In genomic region chr1:36665478-36666080, GRCh38 we compare ENCODE assay signal across 29 cellular contexts.
DNase-seq lines count a peak whose midpoint lies in the region; ATAC-seq, FAIRE-seq and TF ChIP-seq lines count a peak whose summit lies in the region.
"Had no signal": no experiment of that assay in that cellular context is flagged by ENCODE, and none has a peak within 500 bp of the region (broad histone marks: within the 10 kb centered on the region; RNA-seq: fewer than 3 reads in every experiment).

No MANE protein-coding gene starts in this region.

- no peaks in the 10 kb centered on the region for H3K9me3 Mint-ChIP-seq in natural killer cell treated with Interleukin-12 subunit alpha and Interleukin-12 subunit beta and Interleukin-15 and Interleukin-18, amount 100 ng/mL, for 72 hours
- H3K9me3 Mint-ChIP-seq in natural killer cell = no peaks in the 10 kb centered on the region
- H3K9me3 Mint-ChIP-seq: CD14-positive monocyte, GM23338 had no signal

- no peaks in the 10 kb centered on the region for H3K79me2 ChIP-seq in GM12878 (ENCODE audit: control insufficient read depth, insufficient read depth, low read length)

- H3K4me1 Mint-ChIP-seq in natural killer cell treated with Interleukin-12 subunit alpha and Interleukin-12 subunit beta and Interleukin-15 and Interleukin-18, amount 100 ng/mL, for 72 hours (ENCODE audit: low read depth in 2 of 2) = peaks cover 0 to 3% of the 10 kb centered on the region in 2 donors
- peaks cover 0 to 5% of the 10 kb centered on the region in 2 donors for H3K4me1 Mint-ChIP-seq in natural killer cell
- H3K4me1 Mint-ChIP-seq: CD14-positive monocyte, GM23338 had no signal

- no peak overlapping the region for H2AFZ ChIP-seq in GM12878 (ENCODE audit: control insufficient read depth, low read depth, low read length)
- H2AFZ ChIP-seq: GM23338 had no signal

- peak; percentile 10 to 24 for ATAC-seq in natural killer cell treated with Interleukin-12 subunit alpha and Interleukin-12 subunit beta and Interleukin-15 and Interleukin-18, amount 100 ng/mL, for 72 hours
- ATAC-seq in natural killer cell (no peak), GM12878 (peak; percentile 92), GM21737 (IDR thresholded peaks at IDR 0.05; ENCODE audit: unreplicated experiment) (no peak), HG03460 (IDR thresholded peaks at IDR 0.05; ENCODE audit: unreplicated experiment) (no peak)
- ATAC-seq: A549, GM23338, PC-3 had no signal

- no peak for DNase-seq in natural killer cell treated with Interleukin-12 subunit alpha and Interleukin-12 subunit beta and Interleukin-15 and Interleukin-18, amount 100 ng/mL, for 72 hours (ENCODE audit: low spot score)
- DNase-seq in natural killer cell (no peak), MV-4-11 (lab: John Stamatoyannopoulos, UW) (peak; percentile 82), GM12878 (ENCODE audit: low read depth, low spot score) (no peak), transverse colon (peak; percentile 27), small intestine (no peak)
- DNase-seq: EL; HCEC 1CT; Kasumi-1; MG63; NCI-H1105 treated with DMSO at 0.1 percent for 48 hours; NCI-H2029 treated with DMSO at 0.1 percent for 48 hours; NCI-H226; NCI-H510A treated with DMSO at 0.1 percent for 48 hours; NCI-H748 treated with DMSO at 0.1 percent for 48 hours; NK-92 treated with Interleukin-12 subunit alpha and Interleukin-12 subunit beta, amount 100 ng/mL, for 24 hours; PC-3; SHP77 treated with DMSO at 0.1 percent for 48 hours; SW 1271 had no signal

- POLR2A ChIA-PET in GM12878 (lab: Charles Lee) = no interaction called here

- RAD21 ChIA-PET in GM12878 (lab: Charles Lee; ENCODE audit: unreplicated experiment) = no interaction called here

- H3K4me3 ChIP-seq in GM12878 (no peak overlapping the region), transverse colon (no peak overlapping the region), small intestine (ENCODE audit: low read depth in 1 of 2, low read length in 2 of 2) (no peak overlapping the region)
- H3K4me3 ChIP-seq: A549, GM23338, MG63, SK-N-MC had no signal

- peaks cover 24 to 51% of the 10 kb centered on the region in 2 donors for H3K27me3 Mint-ChIP-seq in natural killer cell treated with Interleukin-12 subunit alpha and Interleukin-12 subunit beta and Interleukin-15 and Interleukin-18, amount 100 ng/mL, for 72 hours
- H3K27me3 Mint-ChIP-seq in natural killer cell (ENCODE audit: low read depth in 2 of 2) = peaks cover 17 to 22% of the 10 kb centered on the region in 2 donors

- in situ Hi-C loops in GM12878 (cut with MboI) (no loop called here), transverse colon (cut with MboI; ENCODE audit: low pct_ligation_motif_present in 1 of 4, low pct_unique_long_range_greater_than_20kb in 1 of 4, low sequenced_read_pairs in 3 of 4) (no loop called here)

- no peak overlapping the region for H3K27ac Mint-ChIP-seq in natural killer cell treated with Interleukin-12 subunit alpha and Interleukin-12 subunit beta and Interleukin-15 and Interleukin-18, amount 100 ng/mL, for 72 hours
- no peak overlapping the region for H3K27ac Mint-ChIP-seq in natural killer cell
- H3K27ac Mint-ChIP-seq: B cell, CD14-positive monocyte, GM23338 had no signal

- no peak overlapping the region for H3K4me2 ChIP-seq in GM12878 (ENCODE audit: control insufficient read depth, insufficient read depth)
- H3K4me2 ChIP-seq: A549, GM23338 had no signal

- BruUV-seq in GM12878 (replicated peaks; lab: Mats Ljungman, UMichigan) = no TSS peak

- no peak for TF ChIP-seq RAD21 in GM12878 (IDR thresholded peaks at IDR 0.05; ENCODE audit: insufficient read depth, low read depth, low read length)

- no peaks in the 10 kb centered on the region for H4K20me1 ChIP-seq in GM12878 (ENCODE audit: control insufficient read depth, insufficient read depth)

- no peak for TF ChIP-seq EP300 in GM12878 (IDR thresholded peaks at IDR 0.05; ENCODE audit: borderline replicate concordance in 1 of 2, control insufficient read depth in 1 of 2, low read depth in 2 of 2, low read length in 2 of 2)
- no peak for TF ChIP-seq EP300 in transverse colon (IDR thresholded peaks at IDR 0.05; ENCODE audit: low read depth)

- H3K36me3 ChIP-seq in GM12878 (ENCODE audit: control insufficient read depth in 2 of 2, insufficient read depth in 2 of 2, low read length in 1 of 2) (no peaks in the 10 kb centered on the region), transverse colon (no peaks in the 10 kb centered on the region), small intestine (ENCODE audit: control insufficient read depth in 2 of 2, insufficient read depth in 2 of 2, low read length in 2 of 2) (no peaks in the 10 kb centered on the region)
- H3K36me3 ChIP-seq: MG63 had no signal

- CTCF ChIA-PET in GM12878 (lab: Yijun Ruan, JAX) = interaction anchor here (1.8 kb wide), 1 partner anchor 14 kb away, joined by 7 read pairs; no protein-coding TSS in a partner anchor

- H3K27me3 ChIP-seq in GM12878 (replicated peaks in 1 of 2; ENCODE audit: control insufficient read depth in 2 of 2, insufficient read depth in 2 of 2, low read length in 1 of 2) (peaks cover 0 to 11% of the 10 kb centered on the region in 2 experiments), transverse colon (peaks cover 5% of the 10 kb centered on the region), small intestine (ENCODE audit: control insufficient read depth in 2 of 2, insufficient read depth in 2 of 2, low read length in 2 of 2) (peaks cover 0 to 2% of the 10 kb centered on the region in 2 donors)

- TF ChIP-seq CTCF in natural killer cell (IDR thresholded peaks at IDR 0.05) = no peak
- no peak for TF ChIP-seq CTCF in GM12878 (IDR thresholded peaks at IDR 0.05 in 2 of 3, conservative IDR thresholded peaks at IDR 0.05 in 1 of 3; ENCODE audit: control insufficient read depth in 2 of 3, extremely low read depth in 1 of 3, insufficient read depth in 1 of 3, low read depth in 3 of 3, low read length in 3 of 3)
- no peak for TF ChIP-seq CTCF in transverse colon (IDR thresholded peaks at IDR 0.05)

- TF ChIP-seq POLR2A in GM12878 (IDR thresholded peaks at IDR 0.05; ENCODE audit: low read depth, low read length) (no peak), transverse colon (IDR thresholded peaks at IDR 0.05) (no peak)

- H3K9me3 ChIP-seq in GM12878 (replicated peaks; ENCODE audit: control insufficient read depth, insufficient read depth, low read length) (no peaks in the 10 kb centered on the region), transverse colon (no peaks in the 10 kb centered on the region), small intestine (ENCODE audit: control insufficient read depth, low read depth) (no peaks in the 10 kb centered on the region)
- H3K9me3 ChIP-seq: A549, MG63 had no signal

- intact Hi-C loops in natural killer cell (cut with micrococcal nuclease) (no loop called here), GM12878 (cut with micrococcal nuclease; ENCODE audit: unreplicated experiment) (no loop called here), transverse colon (cut with DNase I; ENCODE audit: low total_unique reads) (no loop called here)

- no peaks in the 10 kb centered on the region for H3K4me1 ChIP-seq in GM12878 (ENCODE audit: control insufficient read depth, insufficient read depth, low read length)
- no peaks in the 10 kb centered on the region for H3K4me1 ChIP-seq in transverse colon
- no peaks in the 10 kb centered on the region for H3K4me1 ChIP-seq in small intestine (ENCODE audit: control insufficient read depth in 2 of 2, insufficient read depth in 1 of 2, low read depth in 1 of 2, low read length in 1 of 2)
- H3K4me1 ChIP-seq: A549 had no signal

- WGBS in GM12878 (ENCODE audit: insufficient coverage, insufficient replicate concordance, low lambda C conversion rate, missing lambda C conversion rate) = 11% methylated on average over 9 of the region's 9 CpGs
- 71% methylated on average over 9 of the region's 9 CpGs; no CpG with 5 or more reads in 1 of the 2 donors for WGBS in transverse colon (ENCODE audit: low coverage in 1 of 2), 2 donors
- WGBS in small intestine, 3 donors = 65 to 79% (median 69%) methylated on average over 9 of the region's 9 CpGs

- no peak for FAIRE-seq in GM12878 (lab: Jason Lieb, UNC)
- FAIRE-seq in small intestine (lab: Jason Lieb, UNC) = no peak
- FAIRE-seq: A549, D721Med, GM12891 had no signal

- no peaks in the 10 kb centered on the region for H3K36me3 Mint-ChIP-seq in natural killer cell treated with Interleukin-12 subunit alpha and Interleukin-12 subunit beta and Interleukin-15 and Interleukin-18, amount 100 ng/mL, for 72 hours
- no peaks in the 10 kb centered on the region for H3K36me3 Mint-ChIP-seq in natural killer cell
- H3K36me3 Mint-ChIP-seq: CD14-positive monocyte had no signal

- H3K27ac ChIP-seq in GM12878 (ENCODE audit: control insufficient read depth, insufficient read depth) = no peak overlapping the region
- no peak overlapping the region for H3K27ac ChIP-seq in transverse colon
- H3K27ac ChIP-seq in small intestine (ENCODE audit: low read depth in 1 of 2, low read length in 1 of 2) = no peak overlapping the region
- H3K27ac ChIP-seq: A549, RWPE1, SK-N-MC had no signal

- H3K4me3 Mint-ChIP-seq in natural killer cell treated with Interleukin-12 subunit alpha and Interleukin-12 subunit beta and Interleukin-15 and Interleukin-18, amount 100 ng/mL, for 72 hours = no peak overlapping the region
- H3K4me3 Mint-ChIP-seq in natural killer cell = no peak overlapping the region
- H3K4me3 Mint-ChIP-seq: B cell, CD14-positive monocyte, GM23338 had no signal

- SMC1A ChIA-PET in GM12878 (lab: Charles Lee; ENCODE audit: uncharacterized antibody, unreplicated experiment) = no interaction called here

- H3K9ac ChIP-seq in GM12878 (ENCODE audit: control insufficient read depth, insufficient read depth, low read length) = no peak overlapping the region

TF ChIP-seq in GM12878, 131 proteins besides CTCF, POLR2A, EP300 and RAD21:
- TF ChIP-seq SPI1 (IDR thresholded peaks at IDR 0.05; ENCODE audit: borderline replicate concordance, insufficient read depth, low read depth, low read length) = peak; percentile 76; the same call in 1 of the 2 replicates
- no peak for TF ChIP-seq PML (IDR thresholded peaks at IDR 0.05; ENCODE audit: low read length)
- TF ChIP-seq TCF3 (IDR thresholded peaks at IDR 0.05; ENCODE audit: borderline replicate concordance, insufficient read depth, low read depth, low read length) = no peak
- TF ChIP-seq YBX1 (IDR thresholded peaks at IDR 0.05) = no peak
- peak in 1 of 2 experiments; percentile 13; a peak in 1 of 4 replicates for TF ChIP-seq IKZF2 (IDR thresholded peaks at IDR 0.05)

Comparison
In these comparisons a context has a peak if more than half of its experiments do, and no peak if none do; other contexts are left out.
1. ATAC-seq: peak in natural killer cell treated with Interleukin-12 subunit alpha and Interleukin-12 subunit beta and Interleukin-15 and Interleukin-18, amount 100 ng/mL, for 72 hours (2 of 2) and GM12878 (single experiment); none in natural killer cell (0 of 3), GM21737 (single experiment) and HG03460 (single experiment).
2. DNase-seq: peak in MV-4-11 (single experiment) and transverse colon (single experiment); none in natural killer cell treated with Interleukin-12 subunit alpha and Interleukin-12 subunit beta and Interleukin-15 and Interleukin-18, amount 100 ng/mL, for 72 hours (single experiment), natural killer cell (single experiment), GM12878 (single experiment) and small intestine (single experiment).